In genomic region chr7:139341776-139342244, GRCh38 we compare ENCODE assay signal across 8 cellular contexts. TPM values are rescaled to one million over a fixed set of nuclear protein-coding genes. Genes with fewer than 3 reads are reported as not detected.
DNase-seq lines count a peak whose midpoint lies in the region; FAIRE-seq and TF ChIP-seq lines count a peak whose summit lies in the region.

No MANE protein-coding gene starts in this region.

- H3K36me3 ChIP-seq in endothelial cell of umbilical vein (ENCODE audit: control insufficient read depth in 2 of 2, extremely low read depth in 1 of 2, insufficient read depth in 2 of 2, low read length in 2 of 2) = peaks cover 3 to 5% of the 10 kb centered on the region in 2 experiments

- BruUV-seq in endothelial cell of umbilical vein (replicated peaks; lab: Mats Ljungman, UMichigan) = TSS peak; percentile 53

- H3K27ac ChIP-seq in endothelial cell of umbilical vein (ENCODE audit: insufficient read depth, low read depth, low read length) = peak overlapping the region; percentile 93

- H3K9me3 ChIP-seq in endothelial cell of umbilical vein (replicated peaks; ENCODE audit: control insufficient read depth, insufficient read depth, low read length) = no peaks in the 10 kb centered on the region

- H3K9me1 ChIP-seq in endothelial cell of umbilical vein (replicated peaks; ENCODE audit: control insufficient read depth, extremely low read depth, insufficient read depth, low read length) = no peaks in the 10 kb centered on the region

- TF ChIP-seq CTCF in endothelial cell of umbilical vein (IDR thresholded peaks at IDR 0.05; ENCODE audit: extremely low read depth in 1 of 2, insufficient read depth in 1 of 2, low read depth in 1 of 2, low read length in 2 of 2) (no peak), osteocyte (IDR thresholded peaks at IDR 0.05) (no peak)

- peaks cover 5% of the 10 kb centered on the region for H3K4me1 ChIP-seq in endothelial cell of umbilical vein (ENCODE audit: control insufficient read depth, extremely low read depth, insufficient read depth, low read length)

- FAIRE-seq in endothelial cell of umbilical vein (lab: Jason Lieb, UNC) = peak; percentile 88

- H3K27ac Mint-ChIP-seq in osteocyte (ENCODE audit: unreplicated experiment) = peak overlapping the region; percentile 100

- H4K20me1 ChIP-seq in endothelial cell of umbilical vein (replicated peaks; ENCODE audit: control insufficient read depth, extremely low read depth, insufficient read depth, low read length) = no peaks in the 10 kb centered on the region

- TF ChIP-seq POLR2A in endothelial cell of umbilical vein (IDR thresholded peaks at IDR 0.05; ENCODE audit: low read depth, low read length) = no peak

- H3K4me3 Mint-ChIP-seq in osteocyte (ENCODE audit: unreplicated experiment) = peak overlapping the region; percentile 90

- peak; percentile 90 for DNase-seq in NCI-H1105 treated with DMSO at 0.1 percent for 48 hours (lab: John Stamatoyannopoulos, UW)
- no peak for DNase-seq in NCI-H1105 (lab: John Stamatoyannopoulos, UW)
- DNase-seq in NOMO-1 treated with dmso at 0.1 percent for 144 hours (lab: John Stamatoyannopoulos, UW; ENCODE audit: unreplicated experiment) = peak; percentile 30
- DNase-seq in endothelial cell of umbilical vein (ENCODE audit: low read depth, low spot score) = no peak
- DNase-seq in osteocyte (ENCODE audit: extremely low spot score, unreplicated experiment) = no peak
- no peak for DNase-seq in RPMI8226
- no peak for DNase-seq in MV-4-11 (lab: John Stamatoyannopoulos, UW)
- DNase-seq in SW480 (ENCODE audit: low spot score) = no peak

- POLR2A ChIA-PET in endothelial cell of umbilical vein (lab: Charles Lee) = no interaction called here

- peak overlapping the region; percentile 49 to 97 (median 71) for H3K4me3 ChIP-seq in endothelial cell of umbilical vein (replicated peaks in 1 of 3; ENCODE audit: insufficient read depth in 1 of 3, low read depth in 1 of 3, low read length in 3 of 3)

- peaks cover 20% of the 10 kb centered on the region for H3K4me1 Mint-ChIP-seq in osteocyte (ENCODE audit: unreplicated experiment)

- CTCF ChIA-PET in endothelial cell of umbilical vein (lab: Charles Lee) = no interaction called here

- intact Hi-C loops in endothelial cell of umbilical vein (cut with micrococcal nuclease) = loop anchor here (5.0 kb wide), 1 partner anchor 305 kb away; the partner anchor contains the start of gene ZC3HAV1L

- peaks cover 18% of the 10 kb centered on the region for H3K79me2 ChIP-seq in endothelial cell of umbilical vein (ENCODE audit: control insufficient read depth, insufficient read depth, low read length)

- no peaks in the 10 kb centered on the region for H3K9me3 Mint-ChIP-seq in osteocyte (ENCODE audit: unreplicated experiment)

- H3K27me3 ChIP-seq in endothelial cell of umbilical vein (ENCODE audit: control insufficient read depth in 2 of 2, insufficient read depth in 2 of 2, low read length in 2 of 2) = no peaks in the 10 kb centered on the region

- H3K27me3 Mint-ChIP-seq in osteocyte (ENCODE audit: unreplicated experiment) = no peaks in the 10 kb centered on the region

- dilution Hi-C loops in endothelial cell of umbilical vein (cut with MboI; ENCODE audit: extremely low pct_ligation_motif_present, low sequenced_read_pairs) = no loop called here

- peaks cover 5% of the 10 kb centered on the region for H3K36me3 Mint-ChIP-seq in osteocyte (ENCODE audit: unreplicated experiment)

- peak overlapping the region; percentile 81 for H3K4me2 ChIP-seq in endothelial cell of umbilical vein (ENCODE audit: insufficient read depth, low read length)

- H3K9ac ChIP-seq in endothelial cell of umbilical vein (replicated peaks; ENCODE audit: extremely low read depth, insufficient read depth, low read length) = peak overlapping the region; percentile 97

- H2AFZ ChIP-seq in endothelial cell of umbilical vein (ENCODE audit: low read depth, low read length) = peak overlapping the region; percentile 20

TF ChIP-seq in endothelial cell of umbilical vein, 7 proteins besides CTCF, POLR2A, EP300 and RAD21:
- no peak for TF ChIP-seq FOS (IDR thresholded peaks at IDR 0.05; ENCODE audit: borderline replicate concordance, insufficient read depth, low read length)
- TF ChIP-seq GATA2 (IDR thresholded peaks at IDR 0.05; ENCODE audit: insufficient read depth, insufficient read length, low read depth, low read length) = no peak
- TF ChIP-seq POLR2AphosphoS5 (IDR thresholded peaks at IDR 0.05; ENCODE audit: insufficient read depth, low read depth, low read length) = no peak
- TF ChIP-seq EZH2 (IDR thresholded peaks at IDR 0.05; ENCODE audit: borderline replicate concordance, low read depth, low read length, severe bottlenecking) = no peak
- TF ChIP-seq JUN (IDR thresholded peaks at IDR 0.05; ENCODE audit: borderline replicate concordance, insufficient read depth, insufficient read length, low read depth) = no peak
- no peak for TF ChIP-seq MYC (IDR thresholded peaks at IDR 0.05; ENCODE audit: low read depth, low read length)
- TF ChIP-seq, protein P1, sequence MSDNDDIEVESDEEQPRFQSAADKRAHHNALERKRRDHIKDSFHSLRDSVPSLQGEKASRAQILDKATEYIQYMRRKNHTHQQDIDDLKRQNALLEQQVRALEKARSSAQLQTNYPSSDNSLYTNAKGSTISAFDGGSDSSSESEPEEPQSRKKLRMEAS (IDR thresholded peaks at IDR 0.05; ENCODE audit: insufficient read depth, insufficient read length) = no peak

RNA-seq across cellular contexts. Expression of gene FMC1, which starts 0.7 kb away (rescaled TPM):
- 10.7 and 12.8 TPM in 2 replicates for total RNA-seq in endothelial cell of umbilical vein
- polyA plus RNA-seq in endothelial cell of umbilical vein = 21.7 and 23.5 TPM in 2 replicates
- polyA plus RNA-seq in endothelial cell of umbilical vein (2011; cell fraction: cytosol; rRNA removed) = 21.4 and 21.6 TPM in 2 replicates
- 6.6 and 7.7 TPM in 2 replicates for polyA plus RNA-seq in endothelial cell of umbilical vein (2011; cell fraction: nucleus; rRNA removed)
- polyA plus RNA-seq in endothelial cell of umbilical vein (2012) = 16.5 and 32.2 TPM in 2 replicates
- polyA minus RNA-seq in endothelial cell of umbilical vein = 6.0 and 6.2 TPM in 2 replicates
- polyA minus RNA-seq in endothelial cell of umbilical vein (2011; cell fraction: cytosol; rRNA and poly(A)+ RNA removed) = 9.3 TPM
- polyA minus RNA-seq in endothelial cell of umbilical vein (2011; cell fraction: nucleus; rRNA and poly(A)+ RNA removed) = 1.7 and 2.8 TPM in 2 replicates
- 8.6 and 13.5 TPM in 2 replicates for total RNA-seq in osteocyte

RNA-seq across cellular contexts. Expression of gene LUC7L2, which starts 17.9 kb away (rescaled TPM):
- total RNA-seq in endothelial cell of umbilical vein (85.8 and 87.6 TPM in 2 replicates), osteocyte (112 and 116 TPM in 2 replicates)
- 28.0 and 34.4 TPM in 2 replicates for polyA plus RNA-seq in endothelial cell of umbilical vein
- polyA plus RNA-seq in endothelial cell of umbilical vein (2011; cell fraction: cytosol; rRNA removed) = 24.8 and 27.3 TPM in 2 replicates
- polyA plus RNA-seq in endothelial cell of umbilical vein (2011; cell fraction: nucleus; rRNA removed) = 93.1 and 120 TPM in 2 replicates
- 30.6 and 43.6 TPM in 2 replicates for polyA plus RNA-seq in endothelial cell of umbilical vein (2012)
- polyA minus RNA-seq in endothelial cell of umbilical vein = 49.9 and 59.8 TPM in 2 replicates
- polyA minus RNA-seq in endothelial cell of umbilical vein (2011; cell fraction: cytosol; rRNA and poly(A)+ RNA removed) = 39.1 TPM
- polyA minus RNA-seq in endothelial cell of umbilical vein (2011; cell fraction: nucleus; rRNA and poly(A)+ RNA removed) = 135 and 236 TPM in 2 replicates

Comparison
In these comparisons a context has a peak if more than half of its experiments do, and no peak if none do; other contexts are left out.
1. DNase-seq: peak in NCI-H1105 treated with DMSO at 0.1 percent for 48 hours (single experiment) and NOMO-1 treated with dmso at 0.1 percent for 144 hours (single experiment); none in NCI-H1105 (single experiment), endothelial cell of umbilical vein (single experiment), osteocyte (single experiment), RPMI8226 (single experiment), MV-4-11 (single experiment) and SW480 (single experiment).